In the genomic region with DNA sequence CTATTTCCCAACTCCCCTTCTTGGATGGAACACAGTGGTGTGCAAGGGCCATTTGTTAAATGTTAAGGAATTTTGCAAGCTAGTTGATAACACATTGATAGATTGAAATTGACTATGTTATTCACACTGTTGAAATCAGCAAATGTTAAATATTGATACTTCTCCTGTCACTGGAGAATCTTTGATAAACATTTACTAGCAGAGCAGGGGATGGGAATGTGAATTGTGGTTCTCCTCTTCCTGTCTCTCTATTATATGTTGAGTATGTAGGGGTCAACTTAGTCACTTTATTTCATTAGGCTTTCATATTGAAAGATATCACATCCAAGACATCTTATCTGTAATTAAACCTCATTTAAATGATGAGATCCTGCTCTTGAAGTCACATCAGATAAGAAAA, we compare ENCODE assay signal across 10 cellular contexts.
"Had no signal": no experiment of that assay in that cellular context is flagged by ENCODE, and none has a peak within 500 bp of the region (broad histone marks: within the 10 kb centered on the region; RNA-seq: fewer than 3 reads in every experiment).

No MANE protein-coding gene starts in this region.

- H3K9me3 ChIP-seq: HAP-1 had no signal

- H3K4me2 ChIP-seq: GM23338 had no signal

- H3K9ac ChIP-seq: GM23248 had no signal

- H2AFZ ChIP-seq: GM23248, GM23338 had no signal

- ATAC-seq: GM23338, HCT116 had no signal

- H3K4me3 ChIP-seq: GM23248, GM23338, HAP-1 had no signal

- DNase-seq: GM23248, GOT3, H7, H9, HCEC 1CT, HFFc6 had no signal

- FAIRE-seq: H1 had no signal

- H3K27ac ChIP-seq: GM23248 had no signal

- H3K36me3 ChIP-seq: HAP-1 had no signal

- H3K4me1 ChIP-seq: HAP-1 had no signal
